Comparison of ENCODE assay signal across 8 cellular contexts in genomic region chr19:1247747-1248453, GRCh38. TPM values are rescaled to one million over a fixed set of nuclear protein-coding genes. Genes with fewer than 3 reads are reported as not detected.
A peak's percentile ranks its signal among the peaks of the same experiment; 100 is the strongest.
DNase-seq lines count a peak whose midpoint lies in the region; ATAC-seq and TF ChIP-seq lines count a peak whose summit lies in the region.

No MANE protein-coding gene starts in this region.

- H3K36me3 ChIP-seq in esophagus squamous epithelium, result peaks cover 0 to 38% (median 8%) of the 10 kb centered on the region in 3 donors
- H3K36me3 ChIP-seq in aorta (ENCODE audit: control insufficient read depth in 1 of 2, insufficient read depth in 2 of 2, low read length in 1 of 2), result no peaks in the 10 kb centered on the region

- intact Hi-C loops in esophagus squamous epithelium (cut with DNase I), result no loop called here
- intact Hi-C loops in aorta (cut with DNase I), result loop anchor here in 1 of 2 donors (1.0 kb wide), 1 partner anchor 18 kb away; no protein-coding TSS in a partner anchor

- TF ChIP-seq CTCF in esophagus squamous epithelium (IDR thresholded peaks at IDR 0.05), result peak in 3 of 6 experiments; percentile 21 to 32 (median 21)

- peak; percentile 75 for DNase-seq in NK-92 treated with Interleukin-12 subunit alpha and Interleukin-12 subunit beta, amount 100 ng/mL, for 24 hours (lab: John Stamatoyannopoulos, UW)
- DNase-seq in NK-92 (lab: John Stamatoyannopoulos, UW; ENCODE audit: unreplicated experiment) (no peak), MV-4-11 (lab: John Stamatoyannopoulos, UW) (peak; percentile 48), activated T-cell treated with anti-CD3 and anti-CD28 coated beads for 1 hour (ENCODE audit: low read depth) (peak; percentile 59), esophagus squamous epithelium (lab: John Stamatoyannopoulos, UW) (no peak), aorta (peak; percentile 87 to 94), GDM1 (lab: John Stamatoyannopoulos, UW) (no peak)
- peak; percentile 85 for DNase-seq in natural killer cell treated with Interleukin-12 subunit alpha and Interleukin-12 subunit beta and Interleukin-15 and Interleukin-18, amount 100 ng/mL, for 72 hours (ENCODE audit: low spot score)

- no peak for TF ChIP-seq POLR2A in esophagus squamous epithelium (IDR thresholded peaks at IDR 0.05)

- no peaks in the 10 kb centered on the region for H3K27me3 Mint-ChIP-seq in natural killer cell treated with Interleukin-12 subunit alpha and Interleukin-12 subunit beta and Interleukin-15 and Interleukin-18, amount 100 ng/mL, for 72 hours

- H3K9me3 ChIP-seq in esophagus squamous epithelium, result no peaks in the 10 kb centered on the region
- H3K9me3 ChIP-seq in aorta (ENCODE audit: control insufficient read depth, low read length), result no peaks in the 10 kb centered on the region

- H3K4me3 ChIP-seq in esophagus squamous epithelium (peak overlapping the region; percentile 73 to 98 (median 90)), aorta (ENCODE audit: low read length in 2 of 2) (peak overlapping the region; percentile 45 to 84)

- peak overlapping the region in 1 of 2 donors; percentile 56 for H3K27ac Mint-ChIP-seq in natural killer cell treated with Interleukin-12 subunit alpha and Interleukin-12 subunit beta and Interleukin-15 and Interleukin-18, amount 100 ng/mL, for 72 hours

- H3K9me3 Mint-ChIP-seq in natural killer cell treated with Interleukin-12 subunit alpha and Interleukin-12 subunit beta and Interleukin-15 and Interleukin-18, amount 100 ng/mL, for 72 hours, result no peaks in the 10 kb centered on the region

- H3K27ac ChIP-seq in esophagus squamous epithelium (peak overlapping the region; percentile 96 to 100 (median 100)), aorta (ENCODE audit: low read depth in 1 of 2, low read length in 2 of 2) (peak overlapping the region; percentile 19 to 91)

- peaks cover 53 to 79% (median 59%) of the 10 kb centered on the region in 3 donors for H3K4me1 ChIP-seq in esophagus squamous epithelium
- H3K4me1 ChIP-seq in aorta (ENCODE audit: control insufficient read depth in 1 of 2, insufficient read depth in 2 of 2, low read length in 2 of 2), result no peaks in the 10 kb centered on the region

- peak overlapping the region; percentile 70 for H3K4me3 Mint-ChIP-seq in natural killer cell treated with Interleukin-12 subunit alpha and Interleukin-12 subunit beta and Interleukin-15 and Interleukin-18, amount 100 ng/mL, for 72 hours

- peaks cover 0 to 9% of the 10 kb centered on the region in 2 donors for H3K4me1 Mint-ChIP-seq in natural killer cell treated with Interleukin-12 subunit alpha and Interleukin-12 subunit beta and Interleukin-15 and Interleukin-18, amount 100 ng/mL, for 72 hours (ENCODE audit: low read depth in 2 of 2)

- no peaks in the 10 kb centered on the region for H3K36me3 Mint-ChIP-seq in natural killer cell treated with Interleukin-12 subunit alpha and Interleukin-12 subunit beta and Interleukin-15 and Interleukin-18, amount 100 ng/mL, for 72 hours

- no peaks in the 10 kb centered on the region for H3K27me3 ChIP-seq in esophagus squamous epithelium
- H3K27me3 ChIP-seq in aorta (ENCODE audit: control insufficient read depth in 1 of 2, insufficient read depth in 2 of 2, low read length in 1 of 2), result peaks cover 0 to 2% of the 10 kb centered on the region in 2 donors

- 44 to 72% methylated on average over 5 to 8 of the region's 35 CpGs for WGBS in esophagus squamous epithelium, 2 donors
- WGBS in aorta, 2 donors, result 15 to 16% methylated on average over 33 to 35 of the region's 35 CpGs

- peak; percentile 0 to 2 for ATAC-seq in natural killer cell treated with Interleukin-12 subunit alpha and Interleukin-12 subunit beta and Interleukin-15 and Interleukin-18, amount 100 ng/mL, for 72 hours
- ATAC-seq in aorta (ENCODE audit: low FRiP score), result peak; percentile 0

RNA-seq across cellular contexts. Expression of gene MIDN, which starts 0.5 kb away (rescaled TPM):
- total RNA-seq in esophagus squamous epithelium, result 10 to 100 TPM; 12.4 to 65.0 (median 40.4) TPM
- 10 to 100 TPM; 85.9 to 88.3 TPM for total RNA-seq in natural killer cell treated with Interleukin-12 subunit alpha and Interleukin-12 subunit beta and Interleukin-15 and Interleukin-18, amount 100 ng/mL, for 72 hours
- total RNA-seq in aorta, result 100 to 1,000 TPM; 112 to 121 TPM
- polyA plus RNA-seq in aorta, result 10 to 100 TPM; 11.8 to 27.4 TPM

RNA-seq across cellular contexts. Expression of gene ATP5F1D, which starts 6.3 kb away (rescaled TPM):
- 100 to 1,000 TPM in 3 of 4 donors, 10 to 100 TPM in 1; 83.4 to 171 (median 132) TPM for total RNA-seq in esophagus squamous epithelium
- total RNA-seq in natural killer cell treated with Interleukin-12 subunit alpha and Interleukin-12 subunit beta and Interleukin-15 and Interleukin-18, amount 100 ng/mL, for 72 hours, result 100 to 1,000 TPM; 163 to 215 TPM
- total RNA-seq in aorta, result 100 to 1,000 TPM in 1 of 2 donors, 10 to 100 TPM in 1; 92.8 to 102 TPM
- 100 to 1,000 TPM; 131 to 164 TPM for polyA plus RNA-seq in aorta

RNA-seq across cellular contexts. Expression of gene CBARP, which starts 10.1 kb away (rescaled TPM):
- total RNA-seq in esophagus squamous epithelium, result 1 to 10 TPM in 3 of 4 donors, under 1 TPM in 1; 0.38 to 1.6 (median 1.2) TPM
- total RNA-seq in natural killer cell treated with Interleukin-12 subunit alpha and Interleukin-12 subunit beta and Interleukin-15 and Interleukin-18, amount 100 ng/mL, for 72 hours, result under 1 TPM in 1 of 2 donors, not detected in 1; 0.28 TPM
- 1 to 10 TPM; 3.0 to 3.7 TPM for total RNA-seq in aorta
- polyA plus RNA-seq in aorta, result 1 to 10 TPM in 1 of 2 donors, under 1 TPM in 1; 0.88 to 1.1 TPM

RNA-seq across cellular contexts. Expression of gene CIRBP, which starts 21.2 kb away (rescaled TPM):
- 100 to 1,000 TPM; 116 to 415 (median 238) TPM for total RNA-seq in esophagus squamous epithelium
- 100 to 1,000 TPM; 226 to 251 TPM for total RNA-seq in natural killer cell treated with Interleukin-12 subunit alpha and Interleukin-12 subunit beta and Interleukin-15 and Interleukin-18, amount 100 ng/mL, for 72 hours
- total RNA-seq in aorta, result 100 to 1,000 TPM; 391 to 397 TPM
- 1,000 to 10,000 TPM in 1 of 2 donors, 100 to 1,000 TPM in 1; 252 to 1,634 TPM for polyA plus RNA-seq in aorta

RNA-seq across cellular contexts. Expression of gene FAM174C, which starts 27.4 kb away (rescaled TPM):
- 10 to 100 TPM; 31.5 to 69.8 (median 50.5) TPM for total RNA-seq in esophagus squamous epithelium
- 10 to 100 TPM; 59.5 to 94.2 TPM for total RNA-seq in natural killer cell treated with Interleukin-12 subunit alpha and Interleukin-12 subunit beta and Interleukin-15 and Interleukin-18, amount 100 ng/mL, for 72 hours
- 10 to 100 TPM; 21.9 to 23.3 TPM for total RNA-seq in aorta
- polyA plus RNA-seq in aorta, result 10 to 100 TPM; 43.8 to 68.8 TPM

Comparison
In these comparisons a context has a peak if more than half of its experiments do, and no peak if none do; other contexts are left out.
1. DNase-seq: peak in NK-92 treated with Interleukin-12 subunit alpha and Interleukin-12 subunit beta, amount 100 ng/mL, for 24 hours (single experiment), MV-4-11 (single experiment), activated T-cell treated with anti-CD3 and anti-CD28 coated beads for 1 hour (single experiment), natural killer cell treated with Interleukin-12 subunit alpha and Interleukin-12 subunit beta and Interleukin-15 and Interleukin-18, amount 100 ng/mL, for 72 hours (single experiment) and aorta (2 of 2); none in NK-92 (single experiment), esophagus squamous epithelium (single experiment) and GDM1 (single experiment).